15 cellular contexts compared by ENCODE assay signal in the genomic region with DNA sequence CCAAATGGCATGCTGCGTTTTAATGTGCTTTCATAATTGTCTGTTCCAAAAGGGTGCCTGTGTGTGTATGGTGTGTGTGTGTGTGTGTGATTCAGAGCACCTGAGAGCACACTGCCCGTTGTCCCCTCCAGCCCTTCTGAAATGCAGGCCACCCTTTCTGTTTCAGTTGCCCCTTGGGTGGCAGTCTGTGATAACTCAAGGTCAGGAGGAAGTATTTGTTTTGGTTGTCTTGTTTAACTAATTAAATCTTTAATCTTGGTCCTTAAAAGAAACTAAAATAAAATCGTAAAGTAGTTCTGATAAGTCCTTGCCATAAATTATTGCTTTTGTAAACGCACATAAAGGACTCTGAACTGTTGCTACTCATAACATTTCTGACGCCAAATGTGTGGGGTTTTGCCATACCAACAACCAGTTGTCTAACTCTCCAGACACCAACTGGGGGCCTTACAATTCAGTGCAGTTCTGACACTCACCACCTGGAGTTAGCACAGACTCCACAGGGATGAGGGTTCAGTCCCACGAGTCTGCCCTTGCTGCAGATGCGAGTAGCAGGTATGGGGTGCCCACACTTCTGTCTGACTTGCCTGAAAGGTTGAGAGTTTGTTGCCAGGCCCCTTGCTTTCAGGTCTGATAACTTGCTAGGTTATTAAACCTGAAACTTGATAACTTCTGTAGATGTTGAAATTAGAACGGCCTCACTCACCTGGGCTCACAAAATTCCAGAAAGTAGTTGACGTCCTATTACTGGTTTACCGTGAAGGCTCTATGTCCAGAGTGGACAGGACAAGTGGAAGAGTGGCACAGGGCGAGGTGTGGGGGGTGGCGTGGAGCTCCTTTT.
DNase-seq lines count a peak whose midpoint lies in the region; ATAC-seq and TF ChIP-seq lines count a peak whose summit lies in the region.
"Had no signal": no experiment of that assay in that cellular context is flagged by ENCODE, and none has a peak within 500 bp of the region (broad histone marks: within the 10 kb centered on the region; RNA-seq: fewer than 3 reads in every experiment).

No MANE protein-coding gene starts in this region.

- no peak for ATAC-seq in GM21737 (IDR thresholded peaks at IDR 0.05; ENCODE audit: unreplicated experiment)
- ATAC-seq: CD8-positive, alpha-beta T cell had no signal

- H3K4me2 ChIP-seq in mesendoderm (ENCODE audit: low read length): no peak overlapping the region

- H3K36me3 ChIP-seq in mesendoderm (ENCODE audit: control insufficient read depth, insufficient read depth, low read length): no peaks in the 10 kb centered on the region
- H3K36me3 ChIP-seq: esophagus squamous epithelium had no signal

- H3K56ac ChIP-seq in mesendoderm (ENCODE audit: low read length): no peak overlapping the region

- in situ Hi-C loops in astrocyte of the spinal cord (cut with HindIII; ENCODE audit: low sequenced_read_pairs): no loop called here

- no peak overlapping the region for H3K23ac ChIP-seq in mesendoderm (ENCODE audit: low read length)

- no peak overlapping the region for H2BK15ac ChIP-seq in mesendoderm (replicated peaks; ENCODE audit: low read depth)

- H3K79me2 ChIP-seq in mesendoderm (ENCODE audit: control insufficient read depth, insufficient read depth, low read length): peaks cover 69% of the 10 kb centered on the region

- no peak overlapping the region for H4K5ac ChIP-seq in mesendoderm (ENCODE audit: low read length)

- peak; percentile 60 for DNase-seq in HEK293T (ENCODE audit: extremely low spot score)
- DNase-seq in astrocyte of the spinal cord (ENCODE audit: low read depth, low spot score): no peak
- DNase-seq in mesendoderm: peak; percentile 65
- DNase-seq in activated naive CD4-positive, alpha-beta T cell treated with Interleukin-2 at 50 U/mL for 16 hours: no peak
- no peak for DNase-seq in lower leg skin (ENCODE audit: low spot score in 2 of 2)
- no peak for DNase-seq in EL
- DNase-seq: aorta; CD8-positive, alpha-beta T cell; esophagus squamous epithelium; kidney; NCI-H187 treated with DMSO at 0.1 percent for 48 hours; stimulated activated CD4-positive, alpha-beta T cell treated with anti-CD3 and anti-CD28 coated beads, Interleukin-4, amount 100 ng/mL, for 1 hour; substantia nigra had no signal

- intact Hi-C loops in lower leg skin (cut with DNase I; ENCODE audit: low total_unique reads): no loop called here

- no peak overlapping the region for H2BK120ac ChIP-seq in mesendoderm (ENCODE audit: low read depth, low read length)

- H3K79me1 ChIP-seq in mesendoderm (ENCODE audit: low read length): peaks cover 32% of the 10 kb centered on the region

- H2BK5ac ChIP-seq in mesendoderm (ENCODE audit: low read length): no peak overlapping the region

- TF ChIP-seq POLR2A in lower leg skin (IDR thresholded peaks at IDR 0.05): no peak

- H3K18ac ChIP-seq in mesendoderm (ENCODE audit: low read length): no peak overlapping the region

- POLR2A ChIA-PET in HEK293T (lab: Yijun Ruan, JAX): interaction anchor here (0.5 kb wide), 1 partner anchor 34 kb away, joined by 4 read pairs; no protein-coding TSS in a partner anchor

- no peak overlapping the region for H3K9ac ChIP-seq in mesendoderm (ENCODE audit: low read length)

- H3K4me1 ChIP-seq in mesendoderm (ENCODE audit: control insufficient read depth, low read depth, low read length): peaks cover 17% of the 10 kb centered on the region

- H2AK5ac ChIP-seq in mesendoderm (ENCODE audit: low read length): no peak overlapping the region

- H3K4ac ChIP-seq in mesendoderm (ENCODE audit: low read depth, low read length): no peak overlapping the region

- CTCF ChIA-PET in HEK293T (lab: Yijun Ruan, JAX): interaction anchor here (0.8 to 2.1 kb wide), 5 partner anchors 11 to 56 kb away, joined by 3 to 12 read pairs (median 6); no protein-coding TSS in a partner anchor

- H3K27me3 ChIP-seq in mesendoderm (ENCODE audit: insufficient read depth, low read length, poor library complexity): no peaks in the 10 kb centered on the region
- H3K27me3 ChIP-seq: esophagus squamous epithelium had no signal

- H3K4me3 ChIP-seq in astrocyte of the spinal cord (ENCODE audit: low read depth, low read length): no peak overlapping the region
- no peak overlapping the region for H3K4me3 ChIP-seq in mesendoderm (ENCODE audit: low read length)
- no peak overlapping the region for H3K4me3 ChIP-seq in lower leg skin (ENCODE audit: low read depth, poor library complexity, severe bottlenecking)
- H3K4me3 ChIP-seq: esophagus squamous epithelium had no signal

- WGBS in mesendoderm (ENCODE audit: extremely low coverage, insufficient coverage, low lambda C conversion rate): no CpG with 5 or more reads among the region's 12 CpGs
- 86 to 88% methylated on average over 12 of the region's 12 CpGs for WGBS in lower leg skin, 2 donors

- peak; percentile 49 for TF ChIP-seq CTCF in C4-2B (conservative IDR thresholded peaks at IDR 0.05)
- peak; percentile 18 for TF ChIP-seq CTCF in astrocyte of the spinal cord (IDR thresholded peaks at IDR 0.05; ENCODE audit: low read depth, low read length)
- TF ChIP-seq CTCF in lower leg skin (IDR thresholded peaks at IDR 0.05): no peak

- no peak overlapping the region for H4K8ac ChIP-seq in mesendoderm (ENCODE audit: low read depth, low read length)

- H3K27ac ChIP-seq in C4-2B: peak overlapping the region; percentile 74
- no peak overlapping the region for H3K27ac ChIP-seq in mesendoderm (ENCODE audit: low read depth, low read length)
- H3K27ac ChIP-seq: esophagus squamous epithelium had no signal

TF ChIP-seq in HEK293T, 16 proteins besides CTCF, POLR2A, EP300 and RAD21:
- TF ChIP-seq, protein P1, sequence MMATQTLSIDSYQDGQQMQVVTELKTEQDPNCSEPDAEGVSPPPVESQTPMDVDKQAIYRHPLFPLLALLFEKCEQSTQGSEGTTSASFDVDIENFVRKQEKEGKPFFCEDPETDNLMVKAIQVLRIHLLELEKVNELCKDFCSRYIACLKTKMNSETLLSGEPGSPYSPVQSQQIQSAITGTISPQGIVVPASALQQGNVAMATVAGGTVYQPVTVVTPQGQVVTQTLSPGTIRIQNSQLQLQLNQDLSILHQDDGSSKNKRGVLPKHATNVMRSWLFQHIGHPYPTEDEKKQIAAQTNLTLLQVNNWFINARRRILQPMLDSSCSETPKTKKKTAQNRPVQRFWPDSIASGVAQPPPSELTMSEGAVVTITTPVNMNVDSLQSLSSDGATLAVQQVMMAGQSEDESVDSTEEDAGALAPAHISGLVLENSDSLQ (IDR thresholded peaks at IDR 0.05): no peak
- TF ChIP-seq BHLHE40 (IDR thresholded peaks at IDR 0.05; ENCODE audit: borderline replicate concordance) (no peak), FOXA1 (IDR thresholded peaks at IDR 0.05) (no peak), LEF1 (IDR thresholded peaks at IDR 0.05; ENCODE audit: borderline replicate concordance) (no peak), CTBP1 (IDR thresholded peaks at IDR 0.05; ENCODE audit: borderline replicate concordance) (no peak), TARDBP (IDR thresholded peaks at IDR 0.05) (no peak), SP1 (IDR thresholded peaks at IDR 0.05) (no peak), ARNT (IDR thresholded peaks at IDR 0.05) (no peak), HDGF (IDR thresholded peaks at IDR 0.05; ENCODE audit: borderline replicate concordance) (no peak), ELF4 (IDR thresholded peaks at IDR 0.05) (no peak), ZNF384 (IDR thresholded peaks at IDR 0.05) (no peak)

Comparison
In these comparisons a context has a peak if more than half of its experiments do, and no peak if none do; other contexts are left out.
1. CTCF ChIP-seq: peak in C4-2B (single experiment) and astrocyte of the spinal cord (single experiment); none in lower leg skin (0 of 3).
2. DNase-seq: peak in HEK293T (single experiment) and mesendoderm (single experiment); none in astrocyte of the spinal cord (single experiment), activated naive CD4-positive, alpha-beta T cell treated with Interleukin-2 at 50 U/mL for 16 hours (single experiment), lower leg skin (0 of 2) and EL (single experiment).